In genomic region chr14:69611264-69612013, GRCh38 we compare ENCODE assay signal across 8 cellular contexts. TPM values are rescaled to one million over a fixed set of nuclear protein-coding genes. Genes with fewer than 3 reads are reported as not detected.
A peak's percentile ranks its signal among the peaks of the same experiment; 100 is the strongest.
DNase-seq lines count a peak whose midpoint lies in the region; ATAC-seq and TF ChIP-seq lines count a peak whose summit lies in the region.

TSS of gene SUSD6 (plus strand) at chr14:69611596. CDS start at chr14:69658593, 46,997 bp downstream.

- H3K9ac ChIP-seq in liver (ENCODE audit: low read depth in 1 of 2, low read length in 2 of 2), result peak within 1 kb of the TSS; percentile 92 to 93

- peak within 1 kb of the TSS; percentile 89 for H3K4me3 ChIP-seq in BE2C (ENCODE audit: low read depth, low read length)
- peak within 1 kb of the TSS; percentile 79 to 92 (median 82) for H3K4me3 ChIP-seq in liver (ENCODE audit: low read depth in 1 of 3, low read length in 3 of 3)

- ATAC-seq in GM19351 (IDR thresholded peaks at IDR 0.05; ENCODE audit: unreplicated experiment), result peak; percentile 61
- peak; percentile 34 for ATAC-seq in HG03558 (IDR thresholded peaks at IDR 0.05; ENCODE audit: extremely low read depth, unreplicated experiment)

- TF ChIP-seq RAD21 in liver (IDR thresholded peaks at IDR 0.05), result no peak

- no peaks in the 10 kb centered on the region for H3K36me3 ChIP-seq in BE2C
- H3K36me3 ChIP-seq in liver (ENCODE audit: control insufficient read depth in 4 of 4, insufficient read depth in 3 of 4, low read depth in 1 of 4, low read length in 3 of 4), result no peaks in the 10 kb centered on the region

- 1% methylated on average over 103 of the region's 103 CpGs for whole genome bisulfite sequencing in liver

- H3K27me3 ChIP-seq in BE2C, result no peaks in the 10 kb centered on the region
- H3K27me3 ChIP-seq in liver (ENCODE audit: control insufficient read depth in 4 of 4, insufficient read depth in 4 of 4, low read length in 3 of 4), result no peaks in the 10 kb centered on the region

- DNase-seq in BE2C (peak; percentile 94), NCI-H748 treated with DMSO at 0.1 percent for 48 hours (lab: John Stamatoyannopoulos, UW) (peak; percentile 85), dermis blood vessel endothelial cell (peak; percentile 91)
- peak; percentile 85 to 87 for DNase-seq in activated CD4-positive, alpha-beta T cell treated with anti-CD3 and anti-CD28 coated beads, Interleukin-2, amount 50 U/mL, for 48 hours
- peak; percentile 88 for DNase-seq in stimulated activated CD4-positive, alpha-beta T cell treated with anti-CD3 and anti-CD28 coated beads, Interleukin-4, amount 100 ng/mL, for 24 hours

- H3K9me3 ChIP-seq in BE2C (no peaks in the 10 kb centered on the region), liver (ENCODE audit: control insufficient read depth in 4 of 4, low read length in 3 of 4) (no peaks in the 10 kb centered on the region)

- no peaks in the 10 kb centered on the region for H3K4me1 ChIP-seq in BE2C
- peaks cover 1 to 60% (median 50%) of the 10 kb centered on the region in 4 donors for H3K4me1 ChIP-seq in liver (ENCODE audit: control insufficient read depth in 4 of 4, insufficient read depth in 4 of 4, low read length in 3 of 4)

- no peak for TF ChIP-seq CTCF in BE2C (IDR thresholded peaks at IDR 0.05; ENCODE audit: low read depth, low read length)
- TF ChIP-seq CTCF in liver (IDR thresholded peaks at IDR 0.05; ENCODE audit: low read depth, low read length, missing input control), result no peak

- peak within 1 kb of the TSS; percentile 90 to 94 for H3K27ac ChIP-seq in liver (ENCODE audit: low read depth in 1 of 2, low read length in 2 of 2)

TF ChIP-seq in liver, 16 proteins besides CTCF, POLR2A, EP300 and RAD21:
- TF ChIP-seq SP1 (IDR thresholded peaks at IDR 0.05) (no peak), TAF1 (conservative IDR thresholded peaks at IDR 0.05) (no peak), ZBTB33 (IDR thresholded peaks at IDR 0.05) (no peak), REST (IDR thresholded peaks at IDR 0.05) (peak; percentile 46), HNF4A (conservative IDR thresholded peaks at IDR 0.05) (no peak), MAX (IDR thresholded peaks at IDR 0.05) (peak; percentile 71), FOXA1 (IDR thresholded peaks at IDR 0.05) (no peak), ATF3 (IDR thresholded peaks at IDR 0.05) (no peak), FOXA2 (IDR thresholded peaks at IDR 0.05) (no peak), JUND (IDR thresholded peaks at IDR 0.05) (no peak), GABPA (IDR thresholded peaks at IDR 0.05 in 1 of 2, conservative IDR thresholded peaks at IDR 0.05 in 1 of 2) (no peak)
TF ChIP-seq in liver: peak in this region for 2.

RNA-seq across cellular contexts. Expression of gene SUSD6, which starts in this region (rescaled TPM):
- 7.2 TPM for polyA plus RNA-seq in BE2C (2012; ENCODE audit: insufficient read depth, insufficient read length, low read depth)
- total RNA-seq in dermis blood vessel endothelial cell (15.5 and 19.6 TPM in 2 replicates), liver (10 to 100 TPM in 1 of 2 donors, 1 to 10 TPM in 1; 7.9 to 10.8 TPM)
- polyA plus RNA-seq in liver, result 1 to 10 TPM; 6.8 to 7.4 TPM

Comparison
In these comparisons a context has a peak if more than half of its experiments do, and no peak if none do; other contexts are left out.
1. Peak in every context shown above with its lines: DNase-seq, ATAC-seq, H3K4me3 ChIP-seq and H3K27ac ChIP-seq.